Comparison of ENCODE assay signal across 10 cellular contexts in genomic region chr14:96056509-96057422, GRCh38. TPM values are rescaled to one million over a fixed set of nuclear protein-coding genes. Genes with fewer than 3 reads are reported as not detected.
DNase-seq lines count a peak whose midpoint lies in the region; ATAC-seq and TF ChIP-seq lines count a peak whose summit lies in the region.
"Had no signal": no experiment of that assay in that cellular context is flagged by ENCODE, and none has a peak within 500 bp of the region (broad histone marks: within the 10 kb centered on the region; RNA-seq: fewer than 3 reads in every experiment).

No MANE protein-coding gene starts in this region.

- DNase-seq in DMS79 treated with DMSO at 0.1 percent for 48 hours (lab: John Stamatoyannopoulos, UW): peak; percentile 13
- no peak for DNase-seq in DMS79 (lab: John Stamatoyannopoulos, UW)
- DNase-seq in RWPE2 (ENCODE audit: low spot score): no peak
- peak; percentile 49 for DNase-seq in left lobe of liver (ENCODE audit: low spot score)
- DNase-seq in AG20443 (ENCODE audit: low spot score): no peak
- DNase-seq: activated naive CD8-positive, alpha-beta T cell treated with anti-CD3 and anti-CD28 coated beads, Interleukin-2, amount 10 ng/mL, durations not matched to agents 7 days and 5 days; transverse colon had no signal

- H3K9me3 ChIP-seq in RWPE2 (ENCODE audit: severe bottlenecking): no peaks in the 10 kb centered on the region
- H3K9me3 ChIP-seq: transverse colon had no signal

- H3K27ac ChIP-seq in RWPE2 (ENCODE audit: poor library complexity, severe bottlenecking): no peak overlapping the region
- H3K27ac ChIP-seq: transverse colon had no signal

- no peaks in the 10 kb centered on the region for H3K4me1 ChIP-seq in RWPE2 (ENCODE audit: insufficient read depth, poor library complexity, severe bottlenecking)

- TF ChIP-seq CTCF in GM12873 (IDR thresholded peaks at IDR 0.05; ENCODE audit: insufficient read depth, low read depth, low read length, missing control alignments): peak; percentile 36
- TF ChIP-seq CTCF in RWPE2 (IDR thresholded peaks at IDR 0.05; ENCODE audit: poor library complexity, severe bottlenecking): peak; percentile 66

- no peaks in the 10 kb centered on the region for H3K36me3 ChIP-seq in RWPE2 (ENCODE audit: low read depth)
- H3K36me3 ChIP-seq: transverse colon had no signal

- no peak overlapping the region for H3K4me3 ChIP-seq in RWPE2 (ENCODE audit: severe bottlenecking)
- H3K4me3 ChIP-seq: transverse colon had no signal

- peaks cover 4% of the 10 kb centered on the region for H3K27me3 ChIP-seq in RWPE2 (ENCODE audit: insufficient read depth, poor library complexity, severe bottlenecking)
- H3K27me3 ChIP-seq: transverse colon had no signal

- ATAC-seq in RWPE2 (ENCODE audit: low read depth) (peak; percentile 33; the same call in 1 of the 3 replicates), left lobe of liver (peak; percentile 84), GM21528 (IDR thresholded peaks at IDR 0.05; ENCODE audit: low FRiP score, unreplicated experiment) (no peak), GM18511 (IDR thresholded peaks at IDR 0.05; ENCODE audit: unreplicated experiment) (no peak)

RNA-seq across cellular contexts. Expression of gene C14orf132, which starts 17.6 kb away (rescaled TPM):
- total RNA-seq in left lobe of liver: 4.7 TPM

Comparison
In these comparisons a context has a peak if more than half of its experiments do, and no peak if none do; other contexts are left out.
1. DNase-seq: peak in DMS79 treated with DMSO at 0.1 percent for 48 hours (single experiment) and left lobe of liver (single experiment); none in DMS79 (single experiment), RWPE2 (single experiment) and AG20443 (single experiment).
2. ATAC-seq: peak in RWPE2 (single experiment) and left lobe of liver (single experiment); none in GM21528 (single experiment) and GM18511 (single experiment).